Comparison of ENCODE assay signal across 28 cellular contexts in the genomic region with DNA sequence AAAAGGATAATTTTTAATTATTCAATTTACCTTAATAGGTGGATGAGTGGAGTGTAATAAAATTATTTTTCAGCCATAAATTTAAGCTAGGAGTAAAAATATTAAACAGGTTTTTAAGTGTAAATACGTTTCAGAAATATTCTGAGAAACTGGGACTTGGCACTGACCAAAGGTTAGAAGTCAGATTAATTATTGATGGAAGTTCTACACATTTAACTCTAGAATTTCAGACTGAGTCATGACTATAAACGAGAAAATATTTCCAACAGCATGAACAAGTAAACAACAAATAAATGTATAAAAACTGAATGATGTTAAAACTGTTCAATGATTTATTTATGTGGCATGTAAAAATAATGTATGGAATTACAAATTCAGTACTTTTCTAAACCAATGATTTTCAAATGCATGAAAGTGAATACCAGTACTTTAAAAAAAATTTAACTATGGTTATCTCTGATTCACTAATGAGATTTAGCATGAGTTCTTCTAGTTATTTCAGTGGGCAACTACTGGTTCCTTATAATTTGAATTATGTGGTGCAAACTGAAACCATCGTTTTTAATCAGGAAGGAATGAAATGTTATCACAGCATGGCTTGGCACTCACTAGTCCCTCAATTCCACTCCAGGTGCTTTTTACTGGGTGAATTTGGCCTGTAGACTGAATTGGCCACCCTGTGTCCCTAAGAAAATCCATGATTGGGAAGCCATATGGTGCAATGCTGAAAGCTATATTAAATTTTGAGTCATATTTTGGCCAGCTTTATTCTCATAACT.
A peak's percentile ranks its signal among the peaks of the same experiment; 100 is the strongest.
DNase-seq lines count a peak whose midpoint lies in the region; ATAC-seq, FAIRE-seq and TF ChIP-seq lines count a peak whose summit lies in the region.
"Had no signal": no experiment of that assay in that cellular context is flagged by ENCODE, and none has a peak within 500 bp of the region (broad histone marks: within the 10 kb centered on the region; RNA-seq: fewer than 3 reads in every experiment).

No MANE protein-coding gene starts in this region.

- FAIRE-seq in A549 (lab: Jason Lieb, UNC) = no peak
- FAIRE-seq: G401.6, GM18507, H54 had no signal

- peaks cover 33% of the 10 kb centered on the region for H3K4me1 ChIP-seq in A549
- H3K4me1 ChIP-seq: BLaER1 treated with 17β-estradiol and CSF1 and Interleukin-3, amounts not matched to agents 10 nM and 100 nM; colonic mucosa; stomach; tibial nerve had no signal

- peak in 1 of 2 experiments; percentile 45; a peak in 3 of 6 replicates for ATAC-seq in A549
- ATAC-seq in GM18870 (IDR thresholded peaks at IDR 0.05; ENCODE audit: unreplicated experiment) = peak; percentile 75
- ATAC-seq in HG03196 (IDR thresholded peaks at IDR 0.05; ENCODE audit: unreplicated experiment) = peak; percentile 46
- ATAC-seq in HG03045 (IDR thresholded peaks at IDR 0.05; ENCODE audit: unreplicated experiment) = no peak
- ATAC-seq: activated CD4-positive, CD25-positive, alpha-beta regulatory T cell treated with anti-CD3 and anti-CD28 coated beads, Interleukin-2, amount 50 U/mL, for 24 hours; activated naive CD8-positive, alpha-beta T cell treated with anti-CD3 and anti-CD28 coated beads, Interleukin-2, amount 50 U/mL, for 24 hours; left cardiac atrium; naive thymus-derived CD4-positive, alpha-beta T cell; right cardiac atrium had no signal

- TF ChIP-seq CTCF in A549 (IDR thresholded peaks at IDR 0.05) (no peak), epithelial cell of proximal tubule (conservative IDR thresholded peaks at IDR 0.05; ENCODE audit: low read depth, low read length) (no peak)

- H3K4me3 ChIP-seq in A549 (no peak overlapping the region), epithelial cell of proximal tubule (ENCODE audit: low read depth, low read length) (no peak overlapping the region)
- H3K4me3 ChIP-seq: BLaER1 treated with 17β-estradiol and CSF1 and Interleukin-3, amounts not matched to agents 10 nM and 100 nM; colonic mucosa; ovary; stomach; tibial nerve had no signal

- DNase-seq in A549 (ENCODE audit: low read depth in 1 of 2, low spot score in 1 of 2) (no peak), epithelial cell of proximal tubule (ENCODE audit: low read depth) (peak; percentile 35), NCI-H1417 treated with DMSO at 0.1 percent for 48 hours (lab: John Stamatoyannopoulos, UW) (no peak), AG08396 (ENCODE audit: low spot score) (no peak), D341Med (ENCODE audit: low spot score) (no peak)
- DNase-seq: activated CD4-positive, alpha-beta memory T cell treated with anti-CD3 and anti-CD28 coated beads, Interleukin-2, amount 10 ng/mL, durations not matched to agents 7 days and 5 days; activated effector memory CD4-positive, alpha-beta T cell treated with Interleukin-2 at 50 U/mL for 16 hours; activated naive CD8-positive, alpha-beta T cell treated with anti-CD3 and anti-CD28 coated beads, Interleukin-2, amount 50 U/mL, for 24 hours; brain microvascular endothelial cell; colonic mucosa; left cardiac atrium; naive thymus-derived CD4-positive, alpha-beta T cell; NCI-H187; ovary; right cardiac atrium; Right ventricle myocardium superior; stimulated activated CD4-positive, alpha-beta T cell treated with anti-CD3 and anti-CD28 coated beads, Interleukin-12 subunit alpha, Interleukin-12 subunit beta, amount 100 ng/mL, for 4 hours; stomach had no signal

- H3K9me3 ChIP-seq in A549 = no peaks in the 10 kb centered on the region
- H3K9me3 ChIP-seq: BLaER1 treated with 17β-estradiol and CSF1 and Interleukin-3, amounts not matched to agents 10 nM and 100 nM; colonic mucosa; ovary; stomach; tibial nerve had no signal

- TF ChIP-seq POLR2A in A549 (IDR thresholded peaks at IDR 0.05; ENCODE audit: low read length) = no peak

- H3K27ac ChIP-seq in A549 = peak overlapping the region; percentile 59 to 80
- H3K27ac ChIP-seq: BLaER1 treated with 17β-estradiol and CSF1 and Interleukin-3, amounts not matched to agents 10 nM and 100 nM; brain microvascular endothelial cell; colonic mucosa; KMS-11; ovary; stomach; tibial nerve had no signal

- CTCF ChIA-PET in A549 (lab: Yijun Ruan, JAX) = interaction anchor here (0.6 kb wide), 1 partner anchor 515 kb away, joined by 3 read pairs; no protein-coding TSS in a partner anchor

- no peak for TF ChIP-seq RAD21 in A549 (conservative IDR thresholded peaks at IDR 0.05 in 1 of 2, IDR thresholded peaks at IDR 0.05 in 1 of 2)

- POLR2A ChIA-PET in A549 (lab: Yijun Ruan, JAX) = no interaction called here

- no peak for TF ChIP-seq EP300 in A549 (IDR thresholded peaks at IDR 0.05)

- 2% methylated on average over 3 of the region's 3 CpGs for WGBS in A549 (ENCODE audit: missing lambda C conversion rate)

- H3K4me2 ChIP-seq in A549 = peak overlapping the region; percentile 65
- H3K4me2 ChIP-seq: BLaER1 treated with 17β-estradiol and CSF1 and Interleukin-3, amounts not matched to agents 10 nM and 100 nM; KMS-11 had no signal

TF ChIP-seq in A549, 52 proteins besides CTCF, POLR2A, EP300 and RAD21:
- TF ChIP-seq FOSL2 (IDR thresholded peaks at IDR 0.05) = no peak
- 0 out of 2 replicates have a peak, but pooled peaks have one; percentile 3 for TF ChIP-seq FOSL2 (CRISPR knock-in tag; IDR thresholded peaks at IDR 0.05)
- no peak for TF ChIP-seq MAFK (IDR thresholded peaks at IDR 0.05; ENCODE audit: partially characterized antibody)
TF ChIP-seq in A549: peak in this region for 1.
